In genomic region chr5:112604741-112605390, GRCh38 we compare ENCODE assay signal across 8 cellular contexts.
DNase-seq lines count a peak whose midpoint lies in the region; ATAC-seq and TF ChIP-seq lines count a peak whose summit lies in the region.

No MANE protein-coding gene starts in this region.

- intact Hi-C loops in prostate gland (cut with DNase I): no loop called here

- H3K27ac ChIP-seq in prostate gland: no peak overlapping the region

- peak; percentile 81 for ATAC-seq in GM21367 (IDR thresholded peaks at IDR 0.05; ENCODE audit: unreplicated experiment)

- no peak for TF ChIP-seq POLR2A in prostate gland (IDR thresholded peaks at IDR 0.05)

- no peaks in the 10 kb centered on the region for H3K9me3 ChIP-seq in MG63
- H3K9me3 ChIP-seq in prostate gland: no peaks in the 10 kb centered on the region

- DNase-seq in DMS 273 treated with DMSO at 0.1 percent for 48 hours (lab: John Stamatoyannopoulos, UW) (peak; percentile 2), NCI-H1694 (lab: John Stamatoyannopoulos, UW) (peak; percentile 22), fibroblast of villous mesenchyme (ENCODE audit: low read depth) (peak; percentile 11), MG63 (no peak), prostate gland (ENCODE audit: low spot score) (no peak), NCI-H2171 treated with DMSO at 0.1 percent for 48 hours (lab: John Stamatoyannopoulos, UW) (no peak)
- no peak for DNase-seq in stimulated activated CD4-positive, alpha-beta T cell treated with anti-CD3 and anti-CD28 coated beads, Interleukin-4, amount 100 ng/mL, for 4 hours

- no peaks in the 10 kb centered on the region for H3K4me1 ChIP-seq in prostate gland (replicated peaks)

- TF ChIP-seq CTCF in fibroblast of villous mesenchyme (IDR thresholded peaks at IDR 0.05; ENCODE audit: insufficient read depth, low read depth, low read length) (peak; percentile 32), prostate gland (IDR thresholded peaks at IDR 0.05) (no peak)

- H3K4me3 ChIP-seq in fibroblast of villous mesenchyme (ENCODE audit: low read depth, low read length) (no peak overlapping the region), MG63 (no peak overlapping the region), prostate gland (no peak overlapping the region)

- WGBS in prostate gland: 63% methylated on average over 2 of the region's 2 CpGs

- H3K27me3 ChIP-seq in MG63: peaks cover 18% of the 10 kb centered on the region
- no peaks in the 10 kb centered on the region for H3K27me3 ChIP-seq in prostate gland (replicated peaks; ENCODE audit: insufficient read depth)

- no peaks in the 10 kb centered on the region for H3K36me3 ChIP-seq in MG63
- no peaks in the 10 kb centered on the region for H3K36me3 ChIP-seq in prostate gland

Comparison
In these comparisons a context has a peak if more than half of its experiments do, and no peak if none do; other contexts are left out.
1. DNase-seq: peak in DMS 273 treated with DMSO at 0.1 percent for 48 hours (single experiment), NCI-H1694 (single experiment) and fibroblast of villous mesenchyme (single experiment); none in stimulated activated CD4-positive, alpha-beta T cell treated with anti-CD3 and anti-CD28 coated beads, Interleukin-4, amount 100 ng/mL, for 4 hours (0 of 2), MG63 (single experiment), prostate gland (single experiment) and NCI-H2171 treated with DMSO at 0.1 percent for 48 hours (single experiment).